In genomic region chr3:10015476-10015904, GRCh38 we compare ENCODE assay signal across 9 cellular contexts. TPM values are rescaled to one million over a fixed set of nuclear protein-coding genes. Genes with fewer than 3 reads are reported as not detected.
A peak's percentile ranks its signal among the peaks of the same experiment; 100 is the strongest.
DNase-seq lines count a peak whose midpoint lies in the region; ATAC-seq, FAIRE-seq and TF ChIP-seq lines count a peak whose summit lies in the region.
"Had no signal": no experiment of that assay in that cellular context is flagged by ENCODE, and none has a peak within 500 bp of the region (broad histone marks: within the 10 kb centered on the region; RNA-seq: fewer than 3 reads in every experiment).

No MANE protein-coding gene starts in this region.

- intact Hi-C loops in HepG2 (cut with micrococcal nuclease; ENCODE audit: unreplicated experiment) (no loop called here), mucosa of descending colon (cut with DNase I, micrococcal nuclease) (no loop called here)
- intact Hi-C loops in CD8-positive, alpha-beta T cell (cut with DNase I, micrococcal nuclease), result no loop called here
- intact Hi-C loops in activated CD8-positive, alpha-beta T cell treated with anti-CD3 and anti-CD28 coated beads for 36 hours (cut with micrococcal nuclease), result no loop called here

- H3K27me3 Mint-ChIP-seq in endodermal cell (ENCODE audit: insufficient read depth) (peaks cover 15% of the 10 kb centered on the region), T-cell (peaks cover under 1 to 7% of the 10 kb centered on the region in 2 donors)
- H3K27me3 Mint-ChIP-seq in CD8-positive, alpha-beta T cell (ENCODE audit: low read depth), result peaks cover 5% of the 10 kb centered on the region
- no peaks in the 10 kb centered on the region for H3K27me3 Mint-ChIP-seq in activated CD8-positive, alpha-beta T cell treated with anti-CD3 and anti-CD28 coated beads for 36 hours
- H3K27me3 Mint-ChIP-seq: central memory CD8-positive, alpha-beta T cell had no signal

- no peak overlapping the region for H2AFZ ChIP-seq in HepG2 (ENCODE audit: low read length)

- H3K4me1 ChIP-seq in liver (ENCODE audit: control insufficient read depth in 4 of 4, insufficient read depth in 4 of 4, low read length in 3 of 4) (peaks cover 5 to 10% (median 7%) of the 10 kb centered on the region in 4 donors), HepG2 (ENCODE audit: insufficient read depth, low read length) (peaks cover 6% of the 10 kb centered on the region; the same call in 1 of the 2 replicates), endodermal cell (ENCODE audit: control insufficient read depth, insufficient read depth, low read length) (peaks cover 4% of the 10 kb centered on the region), mucosa of descending colon (ENCODE audit: low read depth) (peaks cover 8% of the 10 kb centered on the region)
- H3K4me1 ChIP-seq in CD8-positive, alpha-beta T cell (ENCODE audit: insufficient read depth, low read length), result peaks cover 10% of the 10 kb centered on the region

- no peaks in the 10 kb centered on the region for H3K9me3 Mint-ChIP-seq in endodermal cell
- H3K9me3 Mint-ChIP-seq in CD8-positive, alpha-beta T cell, result no peaks in the 10 kb centered on the region
- H3K9me3 Mint-ChIP-seq in activated CD8-positive, alpha-beta T cell treated with anti-CD3 and anti-CD28 coated beads for 36 hours, result no peaks in the 10 kb centered on the region
- H3K9me3 Mint-ChIP-seq in T-cell, result no peaks in the 10 kb centered on the region
- H3K9me3 Mint-ChIP-seq: central memory CD8-positive, alpha-beta T cell had no signal

- CTCF ChIA-PET in HepG2 (lab: Yijun Ruan, JAX; ENCODE audit: low intra/inter-chr PET ratio, low total read pairs) (no interaction called here), T-cell (lab: Charles Lee) (interaction anchor here in 1 of 2 donors (0.6 kb wide), 1 partner anchor 9 kb away, joined by 3 read pairs; no protein-coding TSS in a partner anchor)
- CTCF ChIA-PET in CD8-positive, alpha-beta T cell (lab: Charles Lee), result no interaction called here
- CTCF ChIA-PET in activated CD8-positive, alpha-beta T cell treated with anti-CD3 and anti-CD28 coated beads for 36 hours (lab: Charles Lee), result interaction anchor here (5.4 kb wide), 1 partner anchor 84 kb away, joined by 22 read pairs; the partner anchor contains the start of gene CRELD1

- H3K4me3 Mint-ChIP-seq in endodermal cell (no peak overlapping the region), T-cell (no peak overlapping the region)
- H3K4me3 Mint-ChIP-seq in CD8-positive, alpha-beta T cell, result no peak overlapping the region
- H3K4me3 Mint-ChIP-seq in activated CD8-positive, alpha-beta T cell treated with anti-CD3 and anti-CD28 coated beads for 36 hours, result no peak overlapping the region
- H3K4me3 Mint-ChIP-seq: central memory CD8-positive, alpha-beta T cell had no signal

- no peak overlapping the region for H3K4me2 ChIP-seq in HepG2 (ENCODE audit: low read depth, low read length)

- H3K36me3 Mint-ChIP-seq in endodermal cell (ENCODE audit: low read depth), result peaks cover 7% of the 10 kb centered on the region
- H3K36me3 Mint-ChIP-seq in CD8-positive, alpha-beta T cell, result peaks cover 30% of the 10 kb centered on the region
- no peaks in the 10 kb centered on the region for H3K36me3 Mint-ChIP-seq in activated CD8-positive, alpha-beta T cell treated with anti-CD3 and anti-CD28 coated beads for 36 hours (ENCODE audit: low read depth)
- peaks cover 8% of the 10 kb centered on the region for H3K36me3 Mint-ChIP-seq in T-cell

- POLR2A ChIA-PET in HepG2 (lab: Yijun Ruan, JAX) (interaction anchor here (1.1 kb wide), 1 partner anchor 25 kb away, joined by 5 read pairs; no protein-coding TSS in a partner anchor), T-cell (lab: Charles Lee) (no interaction called here)
- POLR2A ChIA-PET in CD8-positive, alpha-beta T cell (lab: Charles Lee), result interaction anchor here (0.7 kb wide), 1 partner anchor 114 kb away, joined by 4 read pairs; no protein-coding TSS in a partner anchor
- POLR2A ChIA-PET in activated CD8-positive, alpha-beta T cell treated with anti-CD3 and anti-CD28 coated beads for 36 hours (lab: Charles Lee), result interaction anchor here (1.2 kb wide), 1 partner anchor 12 kb away, joined by 4 read pairs; no protein-coding TSS in a partner anchor

- WGBS in liver, result 48% methylated on average over 10 of the region's 10 CpGs
- 40% methylated on average over 4 of the region's 10 CpGs for WGBS in HepG2 (ENCODE audit: low lambda C conversion rate)
- 79 to 85% methylated on average over 2 to 10 of the region's 10 CpGs for WGBS in endodermal cell (ENCODE audit: insufficient coverage in 1 of 2, insufficient read length in 1 of 2), 2 experiments

- peak in 1 of 2 donors; percentile 3 for TF ChIP-seq RAD21 in liver (IDR thresholded peaks at IDR 0.05)
- TF ChIP-seq RAD21 in HepG2 (CRISPR knock-in tag; IDR thresholded peaks at IDR 0.05), result no peak

- TF ChIP-seq CTCF in liver (IDR thresholded peaks at IDR 0.05; ENCODE audit: low read depth, low read length, missing input control) (no peak), HepG2 (CRISPR knock-in tag; IDR thresholded peaks at IDR 0.05) (no peak), endodermal cell (conservative IDR thresholded peaks at IDR 0.05) (no peak), mucosa of descending colon (IDR thresholded peaks at IDR 0.05) (no peak)
- no peak for TF ChIP-seq CTCF in CD8-positive, alpha-beta T cell (IDR thresholded peaks at IDR 0.05)
- no peak for TF ChIP-seq CTCF in activated CD8-positive, alpha-beta T cell treated with anti-CD3 and anti-CD28 coated beads for 36 hours (IDR thresholded peaks at IDR 0.05)

- no peak for TF ChIP-seq EP300 in HepG2 (IDR thresholded peaks at IDR 0.05; ENCODE audit: low read depth in 2 of 2, low read length in 2 of 2)
- TF ChIP-seq EP300 in HepG2 (CRISPR knock-in tag; IDR thresholded peaks at IDR 0.05; ENCODE audit: borderline replicate concordance), result no peak

- DNase-seq in HepG2 (ENCODE audit: low spot score), result no peak
- DNase-seq in endodermal cell, result no peak
- peak; percentile 61 to 73 (median 71) for DNase-seq in mucosa of descending colon
- no peak for DNase-seq in CD8-positive, alpha-beta T cell
- DNase-seq in NK-92 treated with Interleukin-12 subunit alpha and Interleukin-12 subunit beta, amount 100 ng/mL, for 24 hours (lab: John Stamatoyannopoulos, UW), result no peak
- no peak for DNase-seq in activated CD8-positive, alpha-beta T cell treated with anti-CD3 and anti-CD28 coated beads for 36 hours
- DNase-seq in T-cell, result no peak

- H3K27ac Mint-ChIP-seq in endodermal cell, result peak overlapping the region; percentile 32
- H3K27ac Mint-ChIP-seq in CD8-positive, alpha-beta T cell, result no peak overlapping the region
- no peak overlapping the region for H3K27ac Mint-ChIP-seq in activated CD8-positive, alpha-beta T cell treated with anti-CD3 and anti-CD28 coated beads for 36 hours
- H3K27ac Mint-ChIP-seq in T-cell, result no peak overlapping the region

- no peak overlapping the region for H3K9ac ChIP-seq in liver (ENCODE audit: low read depth in 1 of 2, low read length in 2 of 2)
- H3K9ac ChIP-seq in HepG2 (ENCODE audit: insufficient read depth, low read depth, low read length), result no peak overlapping the region
- H3K9ac ChIP-seq in endodermal cell (ENCODE audit: extremely low read depth, low read length, poor library complexity, severe bottlenecking), result no peak overlapping the region

- no peaks in the 10 kb centered on the region for H3K79me2 ChIP-seq in HepG2 (ENCODE audit: insufficient read depth, low read length)

- FAIRE-seq in HepG2 (lab: Jason Lieb, UNC), result no peak

- peaks cover 3 to 11% (median 3%) of the 10 kb centered on the region in 4 donors for H3K36me3 ChIP-seq in liver (ENCODE audit: control insufficient read depth in 4 of 4, insufficient read depth in 3 of 4, low read depth in 1 of 4, low read length in 3 of 4)
- peaks cover 0 to 4% of the 10 kb centered on the region in 2 experiments; a peak in 1 of 5 replicates for H3K36me3 ChIP-seq in HepG2 (replicated peaks in 1 of 2; ENCODE audit: control insufficient read depth in 1 of 2, insufficient read depth in 2 of 2, low read length in 2 of 2)
- H3K36me3 ChIP-seq in endodermal cell (ENCODE audit: control insufficient read depth, insufficient read depth, low read length), result no peaks in the 10 kb centered on the region
- no peaks in the 10 kb centered on the region for H3K36me3 ChIP-seq in mucosa of descending colon (ENCODE audit: low read depth)
- H3K36me3 ChIP-seq in CD8-positive, alpha-beta T cell (ENCODE audit: insufficient read depth, low read length), result peaks cover 3% of the 10 kb centered on the region

- no TSS peak for BruUV-seq in HepG2 (replicated peaks; lab: Mats Ljungman, UMichigan)

- in situ Hi-C loops in HepG2 (cut with HindIII; ENCODE audit: extremely low pct_ligation_motif_present, low pct_unique_long_range_greater_than_20kb), result no loop called here

- H3K4me3 ChIP-seq in liver (ENCODE audit: low read depth in 1 of 3, low read length in 3 of 3), result no peak overlapping the region
- H3K4me3 ChIP-seq in HepG2 (replicated peaks in 1 of 3; ENCODE audit: insufficient read depth in 1 of 3, low read depth in 2 of 3, low read length in 3 of 3), result no peak overlapping the region
- H3K4me3 ChIP-seq in endodermal cell (ENCODE audit: low read length), result no peak overlapping the region
- H3K4me3 ChIP-seq in mucosa of descending colon, result no peak overlapping the region
- H3K4me3 ChIP-seq in CD8-positive, alpha-beta T cell (ENCODE audit: low read depth, low read length), result no peak overlapping the region

- ATAC-seq in HepG2 (no peak), mucosa of descending colon (no peak), T-cell (replicated peaks in 1 of 4) (no peak)
- no peak for ATAC-seq in CD8-positive, alpha-beta T cell
- ATAC-seq in activated CD8-positive, alpha-beta T cell treated with anti-CD3 and anti-CD28 coated beads for 36 hours, result no peak

- H3K4me1 Mint-ChIP-seq in endodermal cell (peaks cover under 1% of the 10 kb centered on the region), T-cell (peaks cover 2 to 13% (median 5%) of the 10 kb centered on the region in 3 donors)
- H3K4me1 Mint-ChIP-seq in CD8-positive, alpha-beta T cell (ENCODE audit: low read depth), result peaks cover 4% of the 10 kb centered on the region
- peaks cover 10% of the 10 kb centered on the region for H3K4me1 Mint-ChIP-seq in activated CD8-positive, alpha-beta T cell treated with anti-CD3 and anti-CD28 coated beads for 36 hours (ENCODE audit: low read depth)

- H3K27ac ChIP-seq in liver (ENCODE audit: low read depth in 1 of 2, low read length in 2 of 2), result peak overlapping the region; percentile 19 to 54
- no peak overlapping the region for H3K27ac ChIP-seq in HepG2 (ENCODE audit: extremely low read length, insufficient read depth, low read length)
- H3K27ac ChIP-seq in endodermal cell (ENCODE audit: low read depth, low read length), result no peak overlapping the region
- no peak overlapping the region for H3K27ac ChIP-seq in CD8-positive, alpha-beta T cell (ENCODE audit: low read depth, low read length)

- no peak for TF ChIP-seq POLR2A in HepG2 (IDR thresholded peaks at IDR 0.05; ENCODE audit: insufficient read depth in 1 of 2, low read depth in 2 of 2, low read length in 2 of 2)

- H3K9me3 ChIP-seq in liver (ENCODE audit: control insufficient read depth in 4 of 4, low read length in 3 of 4), result no peaks in the 10 kb centered on the region
- H3K9me3 ChIP-seq in HepG2 (ENCODE audit: low read length), result no peaks in the 10 kb centered on the region
- H3K9me3 ChIP-seq in endodermal cell (ENCODE audit: control insufficient read depth, low read length), result no peaks in the 10 kb centered on the region
- no peaks in the 10 kb centered on the region for H3K9me3 ChIP-seq in mucosa of descending colon
- no peaks in the 10 kb centered on the region for H3K9me3 ChIP-seq in CD8-positive, alpha-beta T cell (ENCODE audit: low read length)

- no peaks in the 10 kb centered on the region for H3K27me3 ChIP-seq in liver (ENCODE audit: control insufficient read depth in 4 of 4, insufficient read depth in 4 of 4, low read length in 3 of 4)
- no peaks in the 10 kb centered on the region for H3K27me3 ChIP-seq in HepG2 (ENCODE audit: control insufficient read depth in 1 of 2, insufficient read depth in 2 of 2, low read length in 2 of 2)
- H3K27me3 ChIP-seq in endodermal cell (ENCODE audit: control insufficient read depth, insufficient read depth, low read length, poor library complexity, severe bottlenecking), result no peaks in the 10 kb centered on the region
- no peaks in the 10 kb centered on the region for H3K27me3 ChIP-seq in CD8-positive, alpha-beta T cell (ENCODE audit: insufficient read depth, low read length)

- H4K20me1 ChIP-seq in HepG2 (ENCODE audit: insufficient read depth, low read length), result no peaks in the 10 kb centered on the region

RNA-seq across cellular contexts. Expression of gene FANCD2, which starts 10.7 kb away (rescaled TPM):
- 10 to 100 TPM in 1 of 2 donors, under 1 TPM in 1; 0.84 to 24.6 TPM for total RNA-seq in liver
- under 1 TPM; 0.76 to 0.84 TPM for polyA plus RNA-seq in liver
- total RNA-seq in HepG2 (2016; rRNA removed; fragmentation: Illumina TruSeq; extraction: Trizol), result 42.0 and 51.9 TPM in 2 replicates
- 7.2 and 11.1 TPM in 2 replicates for total RNA-seq in HepG2 (2016; cell fraction: cytosol; rRNA removed; fragmentation: Illumina TruSeq; extraction: Trizol; ENCODE audit: low read depth)
- 43.6 and 50.7 TPM in 2 replicates for total RNA-seq in HepG2 (2016; cell fraction: insoluble cytoplasmic fraction; rRNA removed; fragmentation: Illumina TruSeq; extraction: Trizol)
- total RNA-seq in HepG2 (2016; cell fraction: membrane; rRNA removed; fragmentation: Illumina TruSeq; extraction: Trizol), result 12.3 and 17.6 TPM in 2 replicates
- total RNA-seq in HepG2 (2016; cell fraction: nucleus; rRNA removed; fragmentation: Illumina TruSeq; extraction: Trizol), result 36.8 and 37.0 TPM in 2 replicates
- 7.7 and 10.1 TPM in 2 replicates for polyA plus RNA-seq in HepG2 (2011; rRNA removed)
- polyA plus RNA-seq in HepG2 (2011; cell fraction: cytosol; rRNA removed), result 4.6 and 4.7 TPM in 2 replicates
- polyA plus RNA-seq in HepG2 (2011; cell fraction: nucleus; rRNA removed), result 12.9 and 16.1 TPM in 2 replicates
- 6.2 and 11.1 TPM in 2 replicates for polyA plus RNA-seq in HepG2 (2012)
- polyA plus RNA-seq in HepG2 (2016; cell fraction: cytosol; fragmentation: Illumina TruSeq; extraction: Trizol; ENCODE audit: low read depth), result 1.6 and 2.0 TPM in 2 replicates
- 22.4 and 28.6 TPM in 2 replicates for polyA plus RNA-seq in HepG2 (2016; cell fraction: insoluble cytoplasmic fraction; fragmentation: Illumina TruSeq; extraction: Trizol; ENCODE audit: low read depth)
- polyA plus RNA-seq in HepG2 (2016; cell fraction: membrane; fragmentation: Illumina TruSeq; extraction: Trizol; ENCODE audit: low read depth), result 2.9 and 4.6 TPM in 2 replicates
- polyA plus RNA-seq in HepG2 (2016; cell fraction: nucleus; fragmentation: Illumina TruSeq; extraction: Trizol; ENCODE audit: insufficient read depth, low read depth), result 45.0 and 47.0 TPM in 2 replicates
- 14.3 and 46.5 TPM in 2 replicates for polyA minus RNA-seq in HepG2 (2011; rRNA and poly(A)+ RNA removed; ENCODE audit: low replicate concordance)
- 13.4 and 17.9 TPM in 2 replicates for polyA minus RNA-seq in HepG2 (2011; cell fraction: cytosol; rRNA and poly(A)+ RNA removed)
- polyA minus RNA-seq in HepG2 (2011; cell fraction: nucleus; rRNA and poly(A)+ RNA removed), result 22.5 and 25.8 TPM in 2 replicates
- total RNA-seq in endodermal cell, result 10 to 100 TPM; 56.0 to 79.9 TPM
- 51.8 TPM for polyA plus RNA-seq in endodermal cell (2013, experiment 1 of 2)
- 52.8 TPM for polyA plus RNA-seq in endodermal cell (2013, experiment 2 of 2)
- total RNA-seq in mucosa of descending colon, result 10 to 100 TPM in 1 of 3 donors, 1 to 10 TPM in 2; 3.8 to 12.9 (median 5.4) TPM
- 10 to 100 TPM; 15.8 to 17.7 TPM for total RNA-seq in CD8-positive, alpha-beta T cell
- total RNA-seq in activated CD8-positive, alpha-beta T cell treated with anti-CD3 and anti-CD28 coated beads for 36 hours, result 10 to 100 TPM; 90.3 to 97.9 TPM
- total RNA-seq in T-cell, result 10 to 100 TPM; 15.4 to 22.5 (median 18.2) TPM

RNA-seq across cellular contexts. Expression of gene EMC3, which starts 28.8 kb away (rescaled TPM):
- total RNA-seq in liver, result 10 to 100 TPM; 54.0 to 71.4 TPM
- 10 to 100 TPM; 77.2 to 81.3 TPM for polyA plus RNA-seq in liver
- total RNA-seq in HepG2 (2016; rRNA removed; fragmentation: Illumina TruSeq; extraction: Trizol), result 40.8 and 66.8 TPM in 2 replicates
- 14.6 and 17.1 TPM in 2 replicates for total RNA-seq in HepG2 (2016; cell fraction: cytosol; rRNA removed; fragmentation: Illumina TruSeq; extraction: Trizol; ENCODE audit: low read depth)
- total RNA-seq in HepG2 (2016; cell fraction: insoluble cytoplasmic fraction; rRNA removed; fragmentation: Illumina TruSeq; extraction: Trizol), result 41.6 and 65.7 TPM in 2 replicates
- 19.9 and 22.1 TPM in 2 replicates for total RNA-seq in HepG2 (2016; cell fraction: membrane; rRNA removed; fragmentation: Illumina TruSeq; extraction: Trizol)
- total RNA-seq in HepG2 (2016; cell fraction: nucleus; rRNA removed; fragmentation: Illumina TruSeq; extraction: Trizol), result 47.8 and 53.5 TPM in 2 replicates
- 86.6 and 90.5 TPM in 2 replicates for polyA plus RNA-seq in HepG2 (2011; rRNA removed)
- 65.3 and 87.0 TPM in 2 replicates for polyA plus RNA-seq in HepG2 (2011; cell fraction: cytosol; rRNA removed)
- polyA plus RNA-seq in HepG2 (2011; cell fraction: nucleus; rRNA removed), result 27.6 and 31.9 TPM in 2 replicates
- polyA plus RNA-seq in HepG2 (2012), result 39.7 and 61.7 TPM in 2 replicates
- polyA plus RNA-seq in HepG2 (2016; cell fraction: cytosol; fragmentation: Illumina TruSeq; extraction: Trizol; ENCODE audit: low read depth), result 24.0 and 26.2 TPM in 2 replicates
- polyA plus RNA-seq in HepG2 (2016; cell fraction: insoluble cytoplasmic fraction; fragmentation: Illumina TruSeq; extraction: Trizol; ENCODE audit: low read depth), result 36.3 and 39.9 TPM in 2 replicates
- polyA plus RNA-seq in HepG2 (2016; cell fraction: membrane; fragmentation: Illumina TruSeq; extraction: Trizol; ENCODE audit: low read depth), result 16.5 and 19.2 TPM in 2 replicates
- polyA plus RNA-seq in HepG2 (2016; cell fraction: nucleus; fragmentation: Illumina TruSeq; extraction: Trizol; ENCODE audit: insufficient read depth, low read depth), result 76.8 and 84.3 TPM in 2 replicates
- polyA minus RNA-seq in HepG2 (2011; rRNA and poly(A)+ RNA removed; ENCODE audit: low replicate concordance), result 52.3 and 99.5 TPM in 2 replicates
- 18.1 and 22.0 TPM in 2 replicates for polyA minus RNA-seq in HepG2 (2011; cell fraction: cytosol; rRNA and poly(A)+ RNA removed)
- polyA minus RNA-seq in HepG2 (2011; cell fraction: nucleus; rRNA and poly(A)+ RNA removed), result 11.1 and 14.2 TPM in 2 replicates
- 10 to 100 TPM; 35.6 to 45.3 TPM for total RNA-seq in endodermal cell
- polyA plus RNA-seq in endodermal cell (2013, experiment 1 of 2), result 67.0 TPM
- polyA plus RNA-seq in endodermal cell (2013, experiment 2 of 2), result 56.8 TPM
- 10 to 100 TPM; 61.2 to 75.5 (median 74.6) TPM for total RNA-seq in mucosa of descending colon
- total RNA-seq in CD8-positive, alpha-beta T cell, result 10 to 100 TPM; 56.5 to 57.7 TPM
- total RNA-seq in activated CD8-positive, alpha-beta T cell treated with anti-CD3 and anti-CD28 coated beads for 36 hours, result 10 to 100 TPM; 35.2 to 37.9 TPM
- total RNA-seq in T-cell, result 10 to 100 TPM; 33.8 to 47.7 (median 36.6) TPM

Comparison
In these comparisons a context has a peak if more than half of its experiments do, and no peak if none do; other contexts are left out.
1. H3K27ac ChIP-seq: peak in liver (2 of 2); none in HepG2 (single experiment), endodermal cell (single experiment) and CD8-positive, alpha-beta T cell (single experiment).
2. DNase-seq: peak in mucosa of descending colon (3 of 3); none in HepG2 (single experiment), endodermal cell (single experiment), CD8-positive, alpha-beta T cell (0 of 7), NK-92 treated with Interleukin-12 subunit alpha and Interleukin-12 subunit beta, amount 100 ng/mL, for 24 hours (single experiment), activated CD8-positive, alpha-beta T cell treated with anti-CD3 and anti-CD28 coated beads for 36 hours (single experiment) and T-cell (0 of 34).
3. POLR2A ChIA-PET loops: an anchor here in HepG2 (1.1 kb wide), CD8-positive, alpha-beta T cell (0.7 kb wide) and activated CD8-positive, alpha-beta T cell treated with anti-CD3 and anti-CD28 coated beads for 36 hours (1.2 kb wide); none called in T-cell.